ENCODE assay signal across 29 cellular contexts in the genomic region with DNA sequence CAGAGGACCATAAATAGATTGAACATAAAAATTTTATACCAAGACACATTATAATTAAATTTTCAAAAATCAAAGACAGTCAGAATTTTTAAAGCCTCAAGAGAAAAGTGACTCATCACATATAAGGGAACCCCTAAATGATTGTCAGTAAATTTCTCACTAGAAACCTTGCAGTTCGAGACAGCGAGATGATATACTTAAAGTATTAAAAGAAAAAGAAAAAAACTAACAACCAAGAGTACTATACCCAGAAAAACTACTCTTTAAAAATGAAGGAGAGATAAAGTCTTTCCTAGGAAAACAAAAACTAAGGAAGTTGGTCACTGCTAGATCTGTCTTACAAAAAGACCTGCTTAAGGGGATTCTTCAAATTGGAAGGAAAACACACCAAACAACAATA.
"Had no signal": no experiment of that assay in that cellular context is flagged by ENCODE, and none has a peak within 500 bp of the region (broad histone marks: within the 10 kb centered on the region; RNA-seq: fewer than 3 reads in every experiment).

No MANE protein-coding gene starts in this region.

- H3K4me1 ChIP-seq: adrenal gland, ascending aorta, body of pancreas, breast epithelium had no signal

- DNase-seq: activated effector memory CD4-positive, alpha-beta T cell treated with anti-CD3 and anti-CD28 coated beads, Interleukin-2, amount 50 U/mL, for 16 hours; activated effector memory CD4-positive, alpha-beta T cell treated with Interleukin-2 at 50 U/mL for 16 hours; activated gamma-delta T cell; activated gamma-delta T cell treated with Interleukin-2 at 50 U/mL for 16 hours; activated naive CD4-positive, alpha-beta T cell; activated naive CD4-positive, alpha-beta T cell treated with anti-CD3 and anti-CD28 coated beads for 36 hours; activated naive CD4-positive, alpha-beta T cell treated with anti-CD3 and anti-CD28 coated beads, Interleukin-2, amount 10 ng/mL, durations not matched to agents 7 days and 5 days; activated naive CD4-positive, alpha-beta T cell treated with anti-CD3 and anti-CD28 coated beads, Interleukin-2, amount 50 U/mL, for 16 hours; activated naive CD4-positive, alpha-beta T cell treated with Interleukin-2 at 50 U/mL for 16 hours; activated naive CD8-positive, alpha-beta T cell treated with anti-CD3 and anti-CD28 coated beads for 36 hours; activated naive CD8-positive, alpha-beta T cell treated with anti-CD3 and anti-CD28 coated beads, Interleukin-2, amount 10 ng/mL, durations not matched to agents 7 days and 5 days; activated naive CD8-positive, alpha-beta T cell treated with anti-CD3 and anti-CD28 coated beads, Interleukin-2, amount 50 U/mL, for 24 hours; activated T-cell treated with anti-CD3 and anti-CD28 coated beads, Interleukin-2, amount 50 U/mL, for 1 hour; activated T-cell treated with anti-CD3 and anti-CD28 coated beads, Interleukin-2, amount 50 U/mL, for 24 hours; activated T-cell treated with anti-CD3 and anti-CD28 coated beads, Interleukin-2, amount 50 U/mL, for 4 hours; activated T-cell treated with anti-CD3 and anti-CD28 coated beads, Interleukin-2, amount 50 U/mL, for 48 hours; activated T-cell treated with anti-CD3 and anti-CD28 coated beads, Interleukin-2, amount 50 U/mL, for 72 hours; adrenal gland; amygdala; anterior cingulate cortex; aorta; body of pancreas; brain microvascular endothelial cell; caudate nucleus; central memory CD4-positive, alpha-beta T cell; cerebellar nuclear complex had no signal

- H3K4me3 ChIP-seq: adrenal gland, ascending aorta, body of pancreas, breast epithelium, cardiac muscle cell had no signal

- H3K27ac ChIP-seq: adrenal gland, ascending aorta, body of pancreas, brain microvascular endothelial cell, breast epithelium, cardiac muscle cell had no signal

- H3K36me3 ChIP-seq: adrenal gland, ascending aorta, brain microvascular endothelial cell, breast epithelium, cardiac muscle cell had no signal

- H3K9me3 ChIP-seq: body of pancreas had no signal
